Comparison of ENCODE assay signal across 2 cellular contexts in the genomic region with DNA sequence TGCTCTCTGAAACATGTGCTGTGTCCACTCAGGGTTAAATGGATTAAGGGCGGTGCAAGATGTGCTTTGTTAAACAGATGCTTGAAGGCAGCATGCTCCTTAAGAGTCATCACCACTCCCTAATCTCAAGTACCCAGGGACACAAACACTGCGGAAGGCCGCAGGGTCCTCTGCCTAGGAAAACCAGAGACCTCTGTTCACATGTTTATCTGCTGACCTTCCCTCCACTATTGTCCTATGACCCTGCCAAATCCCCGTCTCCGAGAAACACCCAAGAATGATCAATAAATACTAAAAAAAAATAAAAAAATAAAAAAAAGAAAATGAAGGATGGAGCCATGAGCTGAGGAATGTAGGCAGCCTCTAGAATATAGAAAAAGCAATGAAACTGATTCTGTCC. TPM values are rescaled to one million over a fixed set of nuclear protein-coding genes. Genes with fewer than 3 reads are reported as not detected.
DNase-seq lines count a peak whose midpoint lies in the region; ATAC-seq, FAIRE-seq and TF ChIP-seq lines count a peak whose summit lies in the region.
"Not testable (repeated sequence)": the region's sequence is repeated elsewhere in the genome, so short reads cannot be mapped to it uniquely, and the experiment has no call there.

No MANE protein-coding gene starts in this region.

- TF ChIP-seq POLR2A in K562 (conservative IDR thresholded peaks at IDR 0.05) = not testable (repeated sequence)

- H3K4me3 ChIP-seq in K562 = not testable (repeated sequence)

- FAIRE-seq in GM18507 (lab: Jason Lieb, UNC) = peak; percentile 42
- not testable (repeated sequence) for FAIRE-seq in K562 (lab: Jason Lieb, UNC)

- H3K36me3 ChIP-seq in K562 (ENCODE audit: control insufficient read depth, insufficient read depth, low read length) = not testable (repeated sequence)

- H2AFZ ChIP-seq in K562 (ENCODE audit: low read depth, low read length) = not testable (repeated sequence)

- H3K4me2 ChIP-seq in K562 (ENCODE audit: insufficient read depth, low read length) = not testable (repeated sequence)

- H3K9ac ChIP-seq in K562 (ENCODE audit: insufficient read depth in 1 of 2, low read depth in 2 of 2, low read length in 2 of 2) = not testable (repeated sequence)

- not testable (repeated sequence) for H4K20me1 ChIP-seq in K562 (replicated peaks; ENCODE audit: control insufficient read depth, insufficient read depth, low read length)

- not testable (repeated sequence) for TF ChIP-seq RAD21 in K562 (CRISPR knock-in tag; conservative IDR thresholded peaks at IDR 0.05 in 1 of 2, IDR thresholded peaks at IDR 0.05 in 1 of 2)

- H3K27me3 ChIP-seq in K562 (ENCODE audit: control insufficient read depth in 2 of 2, insufficient read depth in 2 of 2, low read length in 2 of 2) = not testable (repeated sequence)

- WGBS in K562 (ENCODE audit: insufficient coverage, low coverage, missing lambda C conversion rate) = 32% methylated on average over 2 of the region's 5 CpGs

- H3K79me2 ChIP-seq in K562 (ENCODE audit: control insufficient read depth, insufficient read depth, low read length) = not testable (repeated sequence)

- H3K27ac ChIP-seq in K562 (ENCODE audit: extremely low read depth, low read depth, low read length) = not testable (repeated sequence)

- POLR2A ChIA-PET in K562 (lab: Yijun Ruan, JAX) = interaction anchor here (2.2 kb wide), 1 partner anchor 14 kb away, joined by 9 read pairs; no protein-coding TSS in a partner anchor

- in situ Hi-C loops in K562 (cut with MboI) = not testable (repeated sequence)

- CTCF ChIA-PET in K562 (lab: Yijun Ruan, JAX; ENCODE audit: low intra/inter-chr PET ratio) = interaction anchor here (0.7 kb wide), 1 partner anchor 960 kb away, joined by 4 read pairs; no protein-coding TSS in a partner anchor

- not testable (repeated sequence) for ATAC-seq in K562

- peaks cover 18 to 63% of the 10 kb centered on the region in 2 experiments; a peak in 4 of 5 replicates for H3K4me1 ChIP-seq in K562 (replicated peaks in 1 of 2; ENCODE audit: control insufficient read depth in 2 of 2, insufficient read depth in 2 of 2, low read length in 2 of 2)

- H3K9me1 ChIP-seq in K562 (ENCODE audit: control insufficient read depth, insufficient read depth, low read length) = not testable (repeated sequence)

- not testable (repeated sequence) for TF ChIP-seq EP300 in K562 (IDR thresholded peaks at IDR 0.05; ENCODE audit: low read length)

- not testable (repeated sequence) for BruUV-seq in K562 (replicated peaks; lab: Mats Ljungman, UMichigan)

- TF ChIP-seq CTCF in K562 (IDR thresholded peaks at IDR 0.05 in 2 of 3, conservative IDR thresholded peaks at IDR 0.05 in 1 of 3; ENCODE audit: insufficient read depth in 2 of 3, low read depth in 1 of 3, low read length in 3 of 3) = not testable (repeated sequence)

- not testable (repeated sequence) for DNase-seq in GM18507 (ENCODE audit: extremely low spot score, insufficient read length, low read depth); K562 (ENCODE audit: extremely low read depth in 1 of 4, low spot score in 3 of 4)

- not testable (repeated sequence) for H3K9me3 ChIP-seq in K562 (replicated peaks; ENCODE audit: control insufficient read depth, insufficient read depth, low read depth, low read length)

- intact Hi-C loops in K562 (cut with micrococcal nuclease) = not testable (repeated sequence)

TF ChIP-seq in K562, 482 proteins besides CTCF, POLR2A, EP300 and RAD21:
- TF ChIP-seq KDM1A (IDR thresholded peaks at IDR 0.05) (peak in 1 of 2 experiments; percentile 57; a peak in 2 of 4 replicates), CBFA2T3 (IDR thresholded peaks at IDR 0.05) (peak; percentile 52)

RNA-seq across cellular contexts. Expression of gene RRP1, which starts 33.4 kb away (rescaled TPM):
- 200 and 398 TPM in 2 replicates for total RNA-seq in K562 (2011; cell fraction: chromatin; rRNA removed; ENCODE audit: low replicate concordance)
- 176 and 196 TPM in 2 replicates for total RNA-seq in K562 (2011; cell fraction: nucleolus; rRNA removed)
- 186 and 220 TPM in 2 replicates for total RNA-seq in K562 (2011; cell fraction: nucleoplasm; rRNA removed)
- total RNA-seq in K562 (2014; rRNA removed) (68.6 and 84.3 TPM in 2 replicates), K562 (2014; rRNA removed; fragmentation: Illumina TruSeq; extraction: Trizol) (40.5 and 48.5 TPM in 2 replicates), K562 (2015; rRNA removed; fragmentation: Illumina TruSeq; extraction: Trizol) (51.6 and 52.9 TPM in 2 replicates), K562 (2021) (89.1 and 105 TPM in 2 replicates)
- polyA plus RNA-seq in K562 (2011; rRNA removed) (38.0 and 47.3 TPM in 2 replicates), K562 (2014; fragmentation: Illumina TruSeq; extraction: Trizol) (79.7 and 97.5 TPM in 2 replicates), K562 (2014; fragmentation: Nextera tagmentation; extraction: Ambion mirVana) (1 to 10 TPM in 1 of 2 experiments, under 1 TPM in 1; 0.89 to 1.8 TPM), K562 (2014; rRNA removed) (60.2 and 64.7 TPM in 2 replicates)
- polyA plus RNA-seq in K562 (2011; cell fraction: cytosol; rRNA removed) = 22.9 and 23.5 TPM in 2 replicates
- polyA plus RNA-seq in K562 (2011; cell fraction: nucleus; rRNA removed) = 233 and 286 TPM in 2 replicates
- polyA plus RNA-seq in K562 (2012) = 35.6 and 62.2 TPM in 2 replicates
- 23.9 and 28.6 TPM in 2 replicates for polyA minus RNA-seq in K562 (2011; rRNA and poly(A)+ RNA removed)
- polyA minus RNA-seq in K562 (2011; cell fraction: cytosol; rRNA and poly(A)+ RNA removed) = 20.8 and 22.0 TPM in 2 replicates
- polyA minus RNA-seq in K562 (2011; cell fraction: nucleus; rRNA and poly(A)+ RNA removed) = 66.5 and 104 TPM in 2 replicates

RNA-seq across cellular contexts. Expression of gene AGPAT3, which starts 42.3 kb away (rescaled TPM):
- 91.3 and 152 TPM in 2 replicates for total RNA-seq in K562 (2011; cell fraction: chromatin; rRNA removed; ENCODE audit: low replicate concordance)
- total RNA-seq in K562 (2011; cell fraction: nucleolus; rRNA removed) = 92.9 and 103 TPM in 2 replicates
- 104 and 106 TPM in 2 replicates for total RNA-seq in K562 (2011; cell fraction: nucleoplasm; rRNA removed)
- total RNA-seq in K562 (2014; rRNA removed) (41.3 and 50.4 TPM in 2 replicates), K562 (2014; rRNA removed; fragmentation: Illumina TruSeq; extraction: Trizol) (27.3 and 28.6 TPM in 2 replicates), K562 (2015; rRNA removed; fragmentation: Illumina TruSeq; extraction: Trizol) (33.7 and 35.7 TPM in 2 replicates), K562 (2021) (88.4 and 90.1 TPM in 2 replicates)
- polyA plus RNA-seq in K562 (2011; rRNA removed) (48.3 and 63.4 TPM in 2 replicates), K562 (2014; fragmentation: Illumina TruSeq; extraction: Trizol) (33.2 and 48.4 TPM in 2 replicates), K562 (2014; fragmentation: Nextera tagmentation; extraction: Ambion mirVana) (1 to 10 TPM; 1.5 TPM), K562 (2014; rRNA removed) (46.6 and 50.1 TPM in 2 replicates)
- 66.5 and 76.4 TPM in 2 replicates for polyA plus RNA-seq in K562 (2011; cell fraction: cytosol; rRNA removed)
- polyA plus RNA-seq in K562 (2011; cell fraction: nucleus; rRNA removed) = 70.1 and 87.0 TPM in 2 replicates
- 42.6 and 65.7 TPM in 2 replicates for polyA plus RNA-seq in K562 (2012)
- polyA minus RNA-seq in K562 (2011; rRNA and poly(A)+ RNA removed) = 40.0 and 57.0 TPM in 2 replicates
- 48.7 and 66.4 TPM in 2 replicates for polyA minus RNA-seq in K562 (2011; cell fraction: cytosol; rRNA and poly(A)+ RNA removed)
- polyA minus RNA-seq in K562 (2011; cell fraction: nucleus; rRNA and poly(A)+ RNA removed) = 26.1 and 32.4 TPM in 2 replicates

RNA-seq across cellular contexts. Expression of gene CSTB, which starts 46.6 kb away (rescaled TPM):
- 10.6 and 21.9 TPM in 2 replicates for total RNA-seq in K562 (2011; cell fraction: chromatin; rRNA removed; ENCODE audit: low replicate concordance)
- total RNA-seq in K562 (2011; cell fraction: nucleolus; rRNA removed) = 19.5 and 22.0 TPM in 2 replicates
- 18.3 and 24.3 TPM in 2 replicates for total RNA-seq in K562 (2011; cell fraction: nucleoplasm; rRNA removed)
- total RNA-seq in K562 (2014; rRNA removed) (23.1 and 29.0 TPM in 2 replicates), K562 (2014; rRNA removed; fragmentation: Illumina TruSeq; extraction: Trizol) (20.8 and 21.1 TPM in 2 replicates), K562 (2015; rRNA removed; fragmentation: Illumina TruSeq; extraction: Trizol) (31.7 and 34.9 TPM in 2 replicates), K562 (2021) (43.5 and 48.1 TPM in 2 replicates)
- polyA plus RNA-seq in K562 (2011; rRNA removed) (46.6 and 58.0 TPM in 2 replicates), K562 (2014; fragmentation: Illumina TruSeq; extraction: Trizol) (64.2 and 79.8 TPM in 2 replicates), K562 (2014; fragmentation: Nextera tagmentation; extraction: Ambion mirVana) (10 to 100 TPM; 12.4 to 17.1 TPM), K562 (2014; rRNA removed) (65.0 and 67.8 TPM in 2 replicates)
- polyA plus RNA-seq in K562 (2011; cell fraction: cytosol; rRNA removed) = 74.4 and 80.8 TPM in 2 replicates
- polyA plus RNA-seq in K562 (2011; cell fraction: nucleus; rRNA removed) = 36.5 and 43.3 TPM in 2 replicates
- polyA plus RNA-seq in K562 (2012) = 76.9 and 118 TPM in 2 replicates
- 33.5 and 37.4 TPM in 2 replicates for polyA minus RNA-seq in K562 (2011; rRNA and poly(A)+ RNA removed)
- 14.2 and 21.7 TPM in 2 replicates for polyA minus RNA-seq in K562 (2011; cell fraction: cytosol; rRNA and poly(A)+ RNA removed)
- polyA minus RNA-seq in K562 (2011; cell fraction: nucleus; rRNA and poly(A)+ RNA removed) = 9.0 and 14.1 TPM in 2 replicates
